ENCODE assay signal across 9 cellular contexts in genomic region chr11:2772544-2773031, GRCh38.
DNase-seq lines count a peak whose midpoint lies in the region; ATAC-seq and TF ChIP-seq lines count a peak whose summit lies in the region.
"Had no signal": no experiment of that assay in that cellular context is flagged by ENCODE, and none has a peak within 500 bp of the region (broad histone marks: within the 10 kb centered on the region; RNA-seq: fewer than 3 reads in every experiment).

No MANE protein-coding gene starts in this region.

- no peak overlapping the region for H3K4me2 ChIP-seq in neural progenitor cell

- H3K9me3 Mint-ChIP-seq in activated CD4-positive, alpha-beta T cell treated with anti-CD3 and anti-CD28 coated beads for 36 hours (ENCODE audit: low read depth): no peaks in the 10 kb centered on the region
- no peaks in the 10 kb centered on the region for H3K9me3 Mint-ChIP-seq in neural progenitor cell

- CTCF ChIA-PET in activated CD4-positive, alpha-beta T cell treated with anti-CD3 and anti-CD28 coated beads for 36 hours (lab: Charles Lee): interaction anchor here (0.5 to 0.9 kb wide), 3 partner anchors 9 to 147 kb away, joined by 3 to 4 read pairs (median 3); no protein-coding TSS in a partner anchor

- no peaks in the 10 kb centered on the region for H3K4me1 ChIP-seq in neural progenitor cell
- H3K4me1 ChIP-seq: uterus had no signal

- no peak overlapping the region for H3K9ac ChIP-seq in neural progenitor cell

- H3K27ac Mint-ChIP-seq in activated CD4-positive, alpha-beta T cell treated with anti-CD3 and anti-CD28 coated beads for 36 hours: no peak overlapping the region
- H3K27ac Mint-ChIP-seq in neural progenitor cell: no peak overlapping the region

- no peaks in the 10 kb centered on the region for H3K79me2 ChIP-seq in neural progenitor cell (ENCODE audit: low read depth)

- POLR2A ChIA-PET in activated CD4-positive, alpha-beta T cell treated with anti-CD3 and anti-CD28 coated beads for 36 hours (lab: Charles Lee): no interaction called here

- H3K4me3 ChIP-seq in dorsolateral prefrontal cortex (no peak overlapping the region), neural progenitor cell (no peak overlapping the region)
- H3K4me3 ChIP-seq: uterus had no signal

- H2AFZ ChIP-seq in neural progenitor cell (replicated peaks): no peak overlapping the region

- ATAC-seq in activated CD4-positive, alpha-beta T cell treated with anti-CD3 and anti-CD28 coated beads for 36 hours: peak; percentile 71
- ATAC-seq in SK-N-SH treated with all-trans-retinoic acid at 6 μM for 48 hours (peak; percentile 34; the same call in 1 of the 3 replicates), GM18517 (IDR thresholded peaks at IDR 0.05; ENCODE audit: unreplicated experiment) (no peak)

- intact Hi-C loops in activated CD4-positive, alpha-beta T cell treated with anti-CD3 and anti-CD28 coated beads for 36 hours (cut with DNase I, micrococcal nuclease): no loop called here
- intact Hi-C loops in dorsolateral prefrontal cortex (cut with DNase I): no loop called here

- H3F3A ChIP-seq in neural progenitor cell (ENCODE audit: low read depth): no peaks in the 10 kb centered on the region

- H3K27me3 Mint-ChIP-seq in activated CD4-positive, alpha-beta T cell treated with anti-CD3 and anti-CD28 coated beads for 36 hours: no peaks in the 10 kb centered on the region
- peaks cover 3% of the 10 kb centered on the region for H3K27me3 Mint-ChIP-seq in neural progenitor cell (ENCODE audit: insufficient read depth, low read depth)

- DNase-seq in activated CD4-positive, alpha-beta T cell treated with anti-CD3 and anti-CD28 coated beads for 36 hours: peak; percentile 55
- DNase-seq in activated CD4-positive, alpha-beta T cell treated with anti-CD3 and anti-CD28 coated beads, Interleukin-2, amount 50 U/mL, for 4 hours: no peak
- DNase-seq in dorsolateral prefrontal cortex (peak in 7 of 10 donors; percentile 1 to 36 (median 6)), NOMO-1 treated with dmso at 0.1 percent for 144 hours (lab: John Stamatoyannopoulos, UW; ENCODE audit: unreplicated experiment) (no peak), neural progenitor cell (ENCODE audit: low spot score) (no peak)
- peak; percentile 36 to 48 for DNase-seq in stimulated activated CD8-positive, alpha-beta memory T cell treated with anti-CD3 and anti-CD28 coated beads, Interleukin-15, amount 100 ng/mL, for 48 hours (ENCODE audit: low read depth in 2 of 2)

- H3K9me3 ChIP-seq in neural progenitor cell (ENCODE audit: low read depth): no peaks in the 10 kb centered on the region
- H3K9me3 ChIP-seq: uterus had no signal

- H3K27ac ChIP-seq in dorsolateral prefrontal cortex (no peak overlapping the region), neural progenitor cell (no peak overlapping the region)
- H3K27ac ChIP-seq: uterus had no signal

- no peaks in the 10 kb centered on the region for H3K36me3 ChIP-seq in neural progenitor cell
- H3K36me3 ChIP-seq: uterus had no signal

- H3K27me3 ChIP-seq in dorsolateral prefrontal cortex: no peaks in the 10 kb centered on the region
- H3K27me3 ChIP-seq in neural progenitor cell: peaks cover 28% of the 10 kb centered on the region
- H3K27me3 ChIP-seq: uterus had no signal

- H3K36me3 Mint-ChIP-seq in activated CD4-positive, alpha-beta T cell treated with anti-CD3 and anti-CD28 coated beads for 36 hours (ENCODE audit: low read depth): peaks cover 3% of the 10 kb centered on the region
- H3K36me3 Mint-ChIP-seq in neural progenitor cell: no peaks in the 10 kb centered on the region

- no peak for TF ChIP-seq CTCF in dorsolateral prefrontal cortex (IDR thresholded peaks at IDR 0.05 in 54 of 56, conservative IDR thresholded peaks at IDR 0.05 in 2 of 56; ENCODE audit: low read depth in 1 of 56, partially characterized antibody in 56 of 56)
- no peak for TF ChIP-seq CTCF in neural progenitor cell (IDR thresholded peaks at IDR 0.05)

- H3K4me3 Mint-ChIP-seq in activated CD4-positive, alpha-beta T cell treated with anti-CD3 and anti-CD28 coated beads for 36 hours: no peak overlapping the region
- H3K4me3 Mint-ChIP-seq in neural progenitor cell: no peak overlapping the region

- H3K4me1 Mint-ChIP-seq in activated CD4-positive, alpha-beta T cell treated with anti-CD3 and anti-CD28 coated beads for 36 hours: peaks cover 15% of the 10 kb centered on the region
- H3K4me1 Mint-ChIP-seq in neural progenitor cell: peaks cover 5% of the 10 kb centered on the region

- H4K20me1 ChIP-seq in neural progenitor cell (ENCODE audit: low read depth): no peaks in the 10 kb centered on the region

TF ChIP-seq in SK-N-SH treated with all-trans-retinoic acid at 6 μM for 48 hours, 23 proteins besides CTCF, POLR2A, EP300 and RAD21:
- TF ChIP-seq, protein P1, sequence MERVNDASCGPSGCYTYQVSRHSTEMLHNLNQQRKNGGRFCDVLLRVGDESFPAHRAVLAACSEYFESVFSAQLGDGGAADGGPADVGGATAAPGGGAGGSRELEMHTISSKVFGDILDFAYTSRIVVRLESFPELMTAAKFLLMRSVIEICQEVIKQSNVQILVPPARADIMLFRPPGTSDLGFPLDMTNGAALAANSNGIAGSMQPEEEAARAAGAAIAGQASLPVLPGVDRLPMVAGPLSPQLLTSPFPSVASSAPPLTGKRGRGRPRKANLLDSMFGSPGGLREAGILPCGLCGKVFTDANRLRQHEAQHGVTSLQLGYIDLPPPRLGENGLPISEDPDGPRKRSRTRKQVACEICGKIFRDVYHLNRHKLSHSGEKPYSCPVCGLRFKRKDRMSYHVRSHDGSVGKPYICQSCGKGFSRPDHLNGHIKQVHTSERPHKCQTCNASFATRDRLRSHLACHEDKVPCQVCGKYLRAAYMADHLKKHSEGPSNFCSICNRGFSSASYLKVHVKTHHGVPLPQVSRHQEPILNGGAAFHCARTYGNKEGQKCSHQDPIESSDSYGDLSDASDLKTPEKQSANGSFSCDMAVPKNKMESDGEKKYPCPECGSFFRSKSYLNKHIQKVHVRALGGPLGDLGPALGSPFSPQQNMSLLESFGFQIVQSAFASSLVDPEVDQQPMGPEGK (CRISPR knock-in tag; IDR thresholded peaks at IDR 0.05; ENCODE audit: borderline replicate concordance): no peak
- TF ChIP-seq ZC3H10 (CRISPR knock-in tag; IDR thresholded peaks at IDR 0.05) (no peak), ZNF8 (CRISPR knock-in tag; IDR thresholded peaks at IDR 0.05) (no peak), ZNF70 (CRISPR knock-in tag; IDR thresholded peaks at IDR 0.05) (no peak), GLIS3 (CRISPR knock-in tag; IDR thresholded peaks at IDR 0.05) (no peak), ZFP30 (CRISPR knock-in tag; IDR thresholded peaks at IDR 0.05) (no peak), PPARA (CRISPR knock-in tag; IDR thresholded peaks at IDR 0.05; ENCODE audit: borderline replicate concordance) (no peak), ZFP3 (CRISPR knock-in tag; IDR thresholded peaks at IDR 0.05) (no peak), TSHZ2 (CRISPR knock-in tag; IDR thresholded peaks at IDR 0.05) (no peak)
- TF ChIP-seq, protein P2, sequence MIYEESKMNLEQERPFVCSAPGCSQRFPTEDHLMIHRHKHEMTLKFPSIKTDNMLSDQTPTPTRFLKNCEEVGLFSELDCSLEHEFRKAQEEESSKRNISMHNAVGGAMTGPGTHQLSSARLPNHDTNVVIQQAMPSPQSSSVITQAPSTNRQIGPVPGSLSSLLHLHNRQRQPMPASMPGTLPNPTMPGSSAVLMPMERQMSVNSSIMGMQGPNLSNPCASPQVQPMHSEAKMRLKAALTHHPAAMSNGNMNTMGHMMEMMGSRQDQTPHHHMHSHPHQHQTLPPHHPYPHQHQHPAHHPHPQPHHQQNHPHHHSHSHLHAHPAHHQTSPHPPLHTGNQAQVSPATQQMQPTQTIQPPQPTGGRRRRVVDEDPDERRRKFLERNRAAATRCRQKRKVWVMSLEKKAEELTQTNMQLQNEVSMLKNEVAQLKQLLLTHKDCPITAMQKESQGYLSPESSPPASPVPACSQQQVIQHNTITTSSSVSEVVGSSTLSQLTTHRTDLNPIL (CRISPR knock-in tag; IDR thresholded peaks at IDR 0.05; ENCODE audit: low read depth): no peak

Comparison
In these comparisons a context has a peak if more than half of its experiments do, and no peak if none do; other contexts are left out.
1. DNase-seq: peak in activated CD4-positive, alpha-beta T cell treated with anti-CD3 and anti-CD28 coated beads for 36 hours (single experiment), dorsolateral prefrontal cortex (7 of 10) and stimulated activated CD8-positive, alpha-beta memory T cell treated with anti-CD3 and anti-CD28 coated beads, Interleukin-15, amount 100 ng/mL, for 48 hours (2 of 2); none in activated CD4-positive, alpha-beta T cell treated with anti-CD3 and anti-CD28 coated beads, Interleukin-2, amount 50 U/mL, for 4 hours (0 of 2), NOMO-1 treated with dmso at 0.1 percent for 144 hours (single experiment) and neural progenitor cell (single experiment).